ENCODE assay signal across 14 cellular contexts in genomic region chr5:10229306-10230048, GRCh38. TPM values are rescaled to one million over a fixed set of nuclear protein-coding genes. Genes with fewer than 3 reads are reported as not detected.
DNase-seq lines count a peak whose midpoint lies in the region; ATAC-seq, FAIRE-seq and TF ChIP-seq lines count a peak whose summit lies in the region.
"Had no signal": no experiment of that assay in that cellular context is flagged by ENCODE, and none has a peak within 500 bp of the region (broad histone marks: within the 10 kb centered on the region; RNA-seq: fewer than 3 reads in every experiment).

No MANE protein-coding gene starts in this region.

- peak; percentile 65 for DNase-seq in Daoy (ENCODE audit: low read depth)
- peak; percentile 64 for DNase-seq in M059J (ENCODE audit: low read depth)
- DNase-seq in H1 (ENCODE audit: low read depth in 1 of 2, low spot score in 2 of 2), result no peak
- DNase-seq in osteocyte (ENCODE audit: extremely low spot score, unreplicated experiment), result peak; percentile 54
- DNase-seq in posterior vena cava (ENCODE audit: low spot score), result no peak
- DNase-seq in WTC11 (ENCODE audit: low spot score), result no peak
- no peak for DNase-seq in putamen (ENCODE audit: low spot score)
- DNase-seq: activated CD4-positive, alpha-beta T cell treated with anti-CD3 and anti-CD28 coated beads, Interleukin-2, amount 10 ng/mL, durations not matched to agents 7 days and 5 days; DMS79; heart right ventricle; NCI-H446 treated with DMSO at 0.1 percent for 48 hours had no signal

- H3K4me1 Mint-ChIP-seq in osteocyte (ENCODE audit: unreplicated experiment) (peaks cover 20% of the 10 kb centered on the region), WTC11 (peaks cover 6% of the 10 kb centered on the region; the same call in 1 of the 2 replicates)
- H3K4me1 Mint-ChIP-seq: activated CD4-positive, alpha-beta T cell treated with anti-CD3 and anti-CD28 coated beads, Interleukin-2, amount 10 ng/mL, durations not matched to agents 7 days and 5 days had no signal

- WGBS in H1 (ENCODE audit: extremely low coverage in 1 of 2, insufficient coverage in 1 of 2, insufficient read length in 1 of 2, insufficient replicate concordance in 2 of 2, low coverage in 1 of 2, low lambda C conversion rate in 2 of 2, missing lambda C conversion rate in 1 of 2), 2 experiments, result 89% methylated on average over 11 of the region's 11 CpGs; no CpG with 5 or more reads in 1 of the 2 experiments

- no peak overlapping the region for H2BK15ac ChIP-seq in H1 (ENCODE audit: low read length)

- H3K23me2 ChIP-seq in H1 (ENCODE audit: low read depth, low read length), result no peaks in the 10 kb centered on the region

- no peaks in the 10 kb centered on the region for H3K4me1 ChIP-seq in H1 (replicated peaks in 1 of 4; ENCODE audit: control insufficient read depth in 3 of 4, insufficient read depth in 4 of 4, low read length in 3 of 4)
- H3K4me1 ChIP-seq: right atrium auricular region had no signal

- H3K4me2 ChIP-seq in H1 (ENCODE audit: insufficient read depth in 1 of 2, low read depth in 2 of 2, low read length in 2 of 2), result no peak overlapping the region
- H3K4me2 ChIP-seq: KMS-11 had no signal

- H3K27ac ChIP-seq in H1 (ENCODE audit: low read depth, low read length), result no peak overlapping the region
- H3K27ac ChIP-seq: heart right ventricle, KMS-11, right atrium auricular region had no signal

- H4K5ac ChIP-seq in H1 (ENCODE audit: insufficient read length, low read depth, low read length), result no peak overlapping the region

- H3K79me1 ChIP-seq in H1 (ENCODE audit: low read depth, low read length), result no peaks in the 10 kb centered on the region

- H2AK5ac ChIP-seq in H1 (ENCODE audit: low read depth, low read length), result no peak overlapping the region

- H3K36me3 Mint-ChIP-seq in osteocyte (ENCODE audit: unreplicated experiment), result peaks cover 21% of the 10 kb centered on the region
- H3K36me3 Mint-ChIP-seq in WTC11, result peaks cover 24% of the 10 kb centered on the region

- no peak overlapping the region for H3K4ac ChIP-seq in H1 (replicated peaks; ENCODE audit: insufficient read length, low read depth, low read length)

- H3K56ac ChIP-seq in H1 (replicated peaks; ENCODE audit: insufficient read length, low read depth, low read length), result no peak overlapping the region

- no peaks in the 10 kb centered on the region for H3K79me2 ChIP-seq in H1 (ENCODE audit: control insufficient read depth in 1 of 2, insufficient read depth in 2 of 2, low read length in 2 of 2)

- no peak for FAIRE-seq in H1 (lab: Jason Lieb, UNC)

- no peak overlapping the region for H2BK20ac ChIP-seq in H1 (ENCODE audit: low read length)

- no peak overlapping the region for H4K8ac ChIP-seq in H1 (ENCODE audit: extremely low read depth, insufficient read depth, low read length)

- H3K9me3 Mint-ChIP-seq in osteocyte (ENCODE audit: unreplicated experiment) (peaks cover 8% of the 10 kb centered on the region), WTC11 (peaks cover 19% of the 10 kb centered on the region)

- no peak overlapping the region for H3K9ac ChIP-seq in H1 (replicated peaks in 1 of 4; ENCODE audit: extremely low read depth in 1 of 4, low read depth in 3 of 4, low read length in 3 of 4)
- H3K9ac ChIP-seq: KMS-11 had no signal

- POLR2A ChIA-PET in H1 (lab: Charles Lee; ENCODE audit: partially characterized antibody), result no interaction called here
- POLR2A ChIA-PET in WTC11 (lab: Charles Lee), result no interaction called here

- no peak overlapping the region for H2BK120ac ChIP-seq in H1 (replicated peaks; ENCODE audit: low read depth, low read length)

- TF ChIP-seq EP300 in H1 (IDR thresholded peaks at IDR 0.05; ENCODE audit: borderline replicate concordance in 1 of 2, low read depth in 2 of 2, low read length in 2 of 2), result no peak

- no peak overlapping the region for H2BK12ac ChIP-seq in H1 (ENCODE audit: low read depth, low read length)

- no peaks in the 10 kb centered on the region for H4K20me1 ChIP-seq in H1 (replicated peaks in 1 of 2; ENCODE audit: control insufficient read depth in 1 of 2, insufficient read depth in 2 of 2, low read length in 2 of 2)

- intact Hi-C loops in posterior vena cava (cut with DNase I), result no loop called here

- CTCF ChIA-PET in H1 (lab: Charles Lee; ENCODE audit: partially characterized antibody), result interaction anchor here (0.6 to 1.3 kb wide), 4 partner anchors 28 to 391 kb away, joined by 3 to 4 read pairs (median 3); no protein-coding TSS in a partner anchor
- CTCF ChIA-PET in WTC11 (lab: Charles Lee), result no interaction called here

- H4K91ac ChIP-seq in H1 (replicated peaks; ENCODE audit: insufficient read length, low read length), result no peak overlapping the region

- H3K4me3 ChIP-seq in H1 (ENCODE audit: extremely low read depth in 1 of 4, insufficient read depth in 2 of 4, low read depth in 3 of 4, low read length in 4 of 4), result no peak overlapping the region
- H3K4me3 ChIP-seq: heart right ventricle, right atrium auricular region had no signal

- 0 out of 4 replicates have a peak, but pooled peaks of 1 of the 2 experiments have one; percentile 5 for TF ChIP-seq RAD21 in H1 (IDR thresholded peaks at IDR 0.05 in 1 of 2, conservative IDR thresholded peaks at IDR 0.05 in 1 of 2; ENCODE audit: low read depth in 2 of 2, low read length in 2 of 2)

- H3K4me3 Mint-ChIP-seq in osteocyte (ENCODE audit: unreplicated experiment) (no peak overlapping the region), WTC11 (no peak overlapping the region)
- H3K4me3 Mint-ChIP-seq: activated CD4-positive, alpha-beta T cell treated with anti-CD3 and anti-CD28 coated beads, Interleukin-2, amount 10 ng/mL, durations not matched to agents 7 days and 5 days had no signal

- H2AFZ ChIP-seq in H1 (ENCODE audit: low read length), result no peak overlapping the region

- H3K23ac ChIP-seq in H1 (ENCODE audit: insufficient read length), result no peak overlapping the region

- H3K14ac ChIP-seq in H1 (ENCODE audit: insufficient read length), result no peak overlapping the region

- no peaks in the 10 kb centered on the region for H3K27me3 ChIP-seq in H1 (replicated peaks in 1 of 4; ENCODE audit: control insufficient read depth in 3 of 4, extremely low read depth in 1 of 4, insufficient read depth in 3 of 4, low read length in 3 of 4)
- H3K27me3 ChIP-seq: heart right ventricle, right atrium auricular region had no signal

- H2BK5ac ChIP-seq in H1 (ENCODE audit: low read depth, low read length), result no peak overlapping the region

- H3K27ac Mint-ChIP-seq in osteocyte (ENCODE audit: unreplicated experiment) (no peak overlapping the region), WTC11 (no peak overlapping the region)
- H3K27ac Mint-ChIP-seq: activated CD4-positive, alpha-beta T cell treated with anti-CD3 and anti-CD28 coated beads, Interleukin-2, amount 10 ng/mL, durations not matched to agents 7 days and 5 days had no signal

- H3K27me3 Mint-ChIP-seq in osteocyte (ENCODE audit: unreplicated experiment) (no peaks in the 10 kb centered on the region), WTC11 (ENCODE audit: low read depth) (no peaks in the 10 kb centered on the region)
- H3K27me3 Mint-ChIP-seq: activated CD4-positive, alpha-beta T cell treated with anti-CD3 and anti-CD28 coated beads, Interleukin-2, amount 10 ng/mL, durations not matched to agents 7 days and 5 days had no signal

- H3K9me3 ChIP-seq in H1 (ENCODE audit: insufficient read depth in 2 of 2, low read depth in 1 of 2, low read length in 1 of 2), result no peaks in the 10 kb centered on the region; a peak in 1 of 4 replicates
- H3K9me3 ChIP-seq: right atrium auricular region had no signal

- H3K36me3 ChIP-seq in H1 (ENCODE audit: control insufficient read depth in 2 of 4, insufficient read depth in 4 of 4, low read length in 3 of 4), result peaks cover 0 to 2% (median 0%) of the 10 kb centered on the region in 4 experiments; a peak in 2 of 8 replicates
- H3K36me3 ChIP-seq: right atrium auricular region had no signal

- no peak overlapping the region for H3K18ac ChIP-seq in H1 (ENCODE audit: extremely low read depth, low read length)

- ATAC-seq in WTC11 (no peak), HG03342 (IDR thresholded peaks at IDR 0.05; ENCODE audit: unreplicated experiment) (no peak)

- TF ChIP-seq POLR2A in H1 (IDR thresholded peaks at IDR 0.05; ENCODE audit: control extremely low read depth in 1 of 2, low read depth in 2 of 2, low read length in 2 of 2), result no peak

- TF ChIP-seq CTCF in H1 (IDR thresholded peaks at IDR 0.05; ENCODE audit: control extremely low read depth in 1 of 3, insufficient read depth in 1 of 3, low read depth in 1 of 3, low read length in 3 of 3) (peak in 2 of 3 experiments; percentile 6 to 14; a peak in 1 of 4 replicates), osteocyte (IDR thresholded peaks at IDR 0.05) (peak; percentile 32), WTC11 (IDR thresholded peaks at IDR 0.05) (no peak)

RNA-seq across cellular contexts. Expression of gene ATPSCKMT, which starts 20.2 kb away (rescaled TPM):
- total RNA-seq in Daoy (2014; rRNA removed; shearing (Covaris generic)), result 30.3 and 31.4 TPM in 2 replicates
- 17.8 and 25.1 TPM in 2 replicates for total RNA-seq in M059J (2014; rRNA removed; shearing (Covaris generic))
- 14.2 and 15.2 TPM in 2 replicates for total RNA-seq in H1 (2021; fragmentation: NEBNext Ultra II Directional; extraction: Animal tissue kit (Norgen Biotek cat#: 25700))
- 6.2 and 7.5 TPM in 2 replicates for polyA plus RNA-seq in H1 (2011; rRNA removed)
- polyA plus RNA-seq in H1 (2011; cell fraction: cytosol; rRNA removed), result 14.2 TPM
- polyA plus RNA-seq in H1 (2011; cell fraction: nucleus; rRNA removed), result 6.4 TPM
- polyA plus RNA-seq in H1 (2012, experiment 1 of 2), result 8.5 to 11.9 TPM (median 10.1 TPM) in 4 replicates
- 0.98 TPM for polyA plus RNA-seq in H1 (2012, experiment 2 of 2)
- polyA plus RNA-seq in H1 (2013, experiment 1 of 2), result 9.4 TPM
- 10.0 TPM for polyA plus RNA-seq in H1 (2013, experiment 2 of 2)
- polyA minus RNA-seq in H1 (2011; rRNA and poly(A)+ RNA removed), result 14.2 and 21.9 TPM in 2 replicates
- polyA minus RNA-seq in H1 (2011; cell fraction: cytosol; rRNA and poly(A)+ RNA removed), result 7.3 TPM
- polyA minus RNA-seq in H1 (2011; cell fraction: nucleus; rRNA and poly(A)+ RNA removed), result 22.4 TPM
- total RNA-seq in osteocyte, result 20.3 and 21.6 TPM in 2 replicates
- 10 to 100 TPM; 10.6 to 17.2 TPM for total RNA-seq in posterior vena cava
- total RNA-seq in WTC11 (2021), result 10.3 to 15.7 TPM (median 11.8 TPM) in 3 replicates

RNA-seq across cellular contexts. Expression of gene CCT5, which starts 20.6 kb away (rescaled TPM):
- 1,061 and 1,231 TPM in 2 replicates for total RNA-seq in Daoy (2014; rRNA removed; shearing (Covaris generic))
- 445 and 637 TPM in 2 replicates for total RNA-seq in M059J (2014; rRNA removed; shearing (Covaris generic))
- 509 and 549 TPM in 2 replicates for total RNA-seq in H1 (2021; fragmentation: NEBNext Ultra II Directional; extraction: Animal tissue kit (Norgen Biotek cat#: 25700))
- 289 and 425 TPM in 2 replicates for polyA plus RNA-seq in H1 (2011; rRNA removed)
- 641 TPM for polyA plus RNA-seq in H1 (2011; cell fraction: cytosol; rRNA removed)
- 306 TPM for polyA plus RNA-seq in H1 (2011; cell fraction: nucleus; rRNA removed)
- 656 to 704 TPM (median 681 TPM) in 4 replicates for polyA plus RNA-seq in H1 (2012, experiment 1 of 2)
- polyA plus RNA-seq in H1 (2012, experiment 2 of 2), result 59.9 TPM
- polyA plus RNA-seq in H1 (2013, experiment 1 of 2), result 272 TPM
- 276 TPM for polyA plus RNA-seq in H1 (2013, experiment 2 of 2)
- 818 and 1,012 TPM in 2 replicates for polyA minus RNA-seq in H1 (2011; rRNA and poly(A)+ RNA removed)
- 353 TPM for polyA minus RNA-seq in H1 (2011; cell fraction: cytosol; rRNA and poly(A)+ RNA removed)
- 297 TPM for polyA minus RNA-seq in H1 (2011; cell fraction: nucleus; rRNA and poly(A)+ RNA removed)
- 159 and 161 TPM in 2 replicates for total RNA-seq in osteocyte
- total RNA-seq in posterior vena cava, result 100 to 1,000 TPM in 1 of 2 donors, 10 to 100 TPM in 1; 97.0 to 124 TPM
- 481 to 548 TPM (median 496 TPM) in 3 replicates for total RNA-seq in WTC11 (2021)

Comparison
In these comparisons a context has a peak if more than half of its experiments do, and no peak if none do; other contexts are left out.
1. DNase-seq: peak in Daoy (single experiment), M059J (single experiment) and osteocyte (single experiment); none in H1 (0 of 2), posterior vena cava (single experiment), WTC11 (single experiment) and putamen (single experiment).